In the genomic region with DNA sequence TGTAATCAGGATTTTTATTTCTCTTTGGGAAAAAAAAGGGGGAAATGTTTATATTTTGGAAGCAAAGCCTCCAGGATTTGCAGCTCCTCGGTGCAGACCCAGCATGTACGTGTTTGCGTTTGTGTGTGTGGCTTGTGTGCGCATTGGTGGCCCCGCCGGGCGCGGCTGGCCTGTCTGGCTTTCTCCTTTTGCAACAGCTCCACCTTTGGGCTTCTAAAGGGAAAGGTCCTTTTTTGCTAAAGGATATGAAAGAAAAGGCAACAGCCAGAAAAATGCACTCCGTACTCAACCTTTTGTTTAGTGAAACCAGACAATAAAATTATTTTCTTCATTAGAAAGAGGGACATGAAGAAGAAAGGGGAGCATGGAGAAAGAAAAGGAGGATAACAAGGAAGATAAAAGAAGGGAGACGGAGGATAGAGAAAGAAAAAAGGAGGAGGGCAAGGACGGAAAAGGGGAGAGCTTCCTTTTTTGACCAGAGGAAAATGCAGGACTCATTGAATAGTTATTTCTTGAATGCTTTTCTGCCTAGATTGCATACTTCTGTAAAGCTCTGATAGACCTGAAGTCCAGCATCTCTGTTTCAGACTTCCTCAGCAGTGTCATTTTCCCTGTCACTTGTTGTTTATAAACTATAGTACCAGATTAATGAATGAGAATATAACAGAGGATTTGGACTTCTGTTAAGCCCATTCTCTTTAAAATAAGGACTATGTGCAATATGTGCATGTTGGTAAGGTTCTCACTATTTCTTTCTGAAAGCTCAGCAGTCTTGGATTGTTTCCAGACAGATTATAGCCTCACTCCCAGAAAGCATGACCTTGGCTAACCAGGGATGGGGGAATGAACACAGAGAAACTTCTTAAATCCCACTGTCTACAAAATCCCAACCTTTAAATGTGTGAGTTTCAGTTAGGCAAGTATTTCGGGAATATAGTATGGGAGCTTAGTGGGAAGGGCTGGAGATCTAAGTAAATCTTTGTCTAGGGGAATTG, we compare ENCODE assay signal across 8 cellular contexts.
DNase-seq lines count a peak whose midpoint lies in the region; ATAC-seq and TF ChIP-seq lines count a peak whose summit lies in the region.

No MANE protein-coding gene starts in this region.

- no peak overlapping the region for H2BK120ac ChIP-seq in mesenchymal stem cell (ENCODE audit: low read depth, low read length)

- no peak overlapping the region for H4K91ac ChIP-seq in mesenchymal stem cell (ENCODE audit: low read length)

- no peak overlapping the region for H3K9ac ChIP-seq in HUES64 (ENCODE audit: low read depth, low read length)
- peak overlapping the region; percentile 42 for H3K9ac ChIP-seq in mesenchymal stem cell (ENCODE audit: low read length)

- peak; percentile 10 for TF ChIP-seq CTCF in GM12865 (IDR thresholded peaks at IDR 0.05; ENCODE audit: insufficient read depth, low read depth, low read length, missing control alignments)
- peak; percentile 33 for TF ChIP-seq CTCF in coronary artery (IDR thresholded peaks at IDR 0.05)

- 20% methylated on average over 11 of the region's 12 CpGs for WGBS in HUES64
- 11% methylated on average over 11 of the region's 12 CpGs for WGBS in mesenchymal stem cell

- H3K27ac ChIP-seq in HUES64 (ENCODE audit: low read depth, low read length) = no peak overlapping the region
- no peak overlapping the region for H3K27ac ChIP-seq in coronary artery
- no peak overlapping the region for H3K27ac ChIP-seq in mesenchymal stem cell (ENCODE audit: low read length, poor library complexity, severe bottlenecking)

- no peaks in the 10 kb centered on the region for H3K27me3 ChIP-seq in HUES64 (ENCODE audit: insufficient read depth, low read length)
- no peaks in the 10 kb centered on the region for H3K27me3 ChIP-seq in mesenchymal stem cell (ENCODE audit: control insufficient read depth in 1 of 2, insufficient read depth in 1 of 2, low read length in 2 of 2)

- ATAC-seq in GM21576 (IDR thresholded peaks at IDR 0.05; ENCODE audit: unreplicated experiment) = no peak

- H2AK5ac ChIP-seq in mesenchymal stem cell (ENCODE audit: low read length, severe bottlenecking) = no peak overlapping the region

- no peak overlapping the region for H3K4ac ChIP-seq in mesenchymal stem cell (ENCODE audit: low read depth in 1 of 2, low read length in 2 of 2)

- H3K4me1 ChIP-seq in HUES64 (ENCODE audit: insufficient read depth, low read length) = peaks cover 16% of the 10 kb centered on the region
- no peaks in the 10 kb centered on the region for H3K4me1 ChIP-seq in mesenchymal stem cell (ENCODE audit: control insufficient read depth, insufficient read depth, low read depth, low read length)

- no peak overlapping the region for H4K8ac ChIP-seq in mesenchymal stem cell (ENCODE audit: low read length)

- no peaks in the 10 kb centered on the region for H3K79me1 ChIP-seq in mesenchymal stem cell (replicated peaks; ENCODE audit: low read length, poor library complexity, severe bottlenecking)

- peak; percentile 12 for DNase-seq in GM12865 (ENCODE audit: low read depth)
- peak; percentile 22 to 29 for DNase-seq in NOMO-1 (lab: John Stamatoyannopoulos, UW; ENCODE audit: unreplicated experiment in 2 of 2)
- DNase-seq in coronary artery (ENCODE audit: low spot score) = peak; percentile 71
- DNase-seq in mesenchymal stem cell = peak; percentile 75
- DNase-seq in dermis blood vessel endothelial cell = no peak
- DNase-seq in stimulated activated naive CD4-positive, alpha-beta T cell treated with Interleukin-2 at 50 U/mL for 16 hours (lab: John Stamatoyannopoulos, UW) = no peak

- no peak overlapping the region for H3K23ac ChIP-seq in mesenchymal stem cell (ENCODE audit: low read length in 2 of 2)

- H3K36me3 ChIP-seq in HUES64 (ENCODE audit: insufficient read depth, low read length) (no peaks in the 10 kb centered on the region), mesenchymal stem cell (ENCODE audit: control insufficient read depth in 1 of 2, insufficient read depth in 2 of 2, low read depth in 1 of 2, low read length in 2 of 2) (no peaks in the 10 kb centered on the region)

- peak overlapping the region; percentile 61 for H3K4me2 ChIP-seq in mesenchymal stem cell (ENCODE audit: low read length, poor library complexity, severe bottlenecking)

- H2AFZ ChIP-seq in mesenchymal stem cell (ENCODE audit: low read depth, low read length) = no peak overlapping the region

- no peak overlapping the region for H3K4me3 ChIP-seq in GM12865 (ENCODE audit: low read depth, low read length)
- peak overlapping the region; percentile 36 for H3K4me3 ChIP-seq in HUES64 (ENCODE audit: low read length)
- H3K4me3 ChIP-seq in coronary artery = peak overlapping the region; percentile 36
- H3K4me3 ChIP-seq in mesenchymal stem cell (ENCODE audit: insufficient read depth in 1 of 2, low read depth in 1 of 2, low read length in 2 of 2) = peak overlapping the region in 1 of 2 experiments; percentile 51

- no peak overlapping the region for H2BK15ac ChIP-seq in mesenchymal stem cell (ENCODE audit: low read depth, poor library complexity, severe bottlenecking)

- H2BK12ac ChIP-seq in mesenchymal stem cell (ENCODE audit: low read length in 2 of 2) = no peak overlapping the region

- H3K14ac ChIP-seq in mesenchymal stem cell (ENCODE audit: low read length in 2 of 2) = no peak overlapping the region

- H2BK5ac ChIP-seq in mesenchymal stem cell (ENCODE audit: low read depth, low read length, poor library complexity, severe bottlenecking) = no peak overlapping the region

- H3K18ac ChIP-seq in mesenchymal stem cell (ENCODE audit: low read depth in 1 of 2, low read length in 2 of 2) = no peak overlapping the region

- H3K9me3 ChIP-seq in HUES64 (ENCODE audit: insufficient read depth, low read depth, low read length) (no peaks in the 10 kb centered on the region), mesenchymal stem cell (ENCODE audit: control insufficient read depth, low read length) (no peaks in the 10 kb centered on the region)

Comparison
In these comparisons a context has a peak if more than half of its experiments do, and no peak if none do; other contexts are left out.
1. DNase-seq: peak in GM12865 (single experiment), NOMO-1 (2 of 2), coronary artery (single experiment) and mesenchymal stem cell (single experiment); none in dermis blood vessel endothelial cell (single experiment) and stimulated activated naive CD4-positive, alpha-beta T cell treated with Interleukin-2 at 50 U/mL for 16 hours (single experiment).